In the genomic region with DNA sequence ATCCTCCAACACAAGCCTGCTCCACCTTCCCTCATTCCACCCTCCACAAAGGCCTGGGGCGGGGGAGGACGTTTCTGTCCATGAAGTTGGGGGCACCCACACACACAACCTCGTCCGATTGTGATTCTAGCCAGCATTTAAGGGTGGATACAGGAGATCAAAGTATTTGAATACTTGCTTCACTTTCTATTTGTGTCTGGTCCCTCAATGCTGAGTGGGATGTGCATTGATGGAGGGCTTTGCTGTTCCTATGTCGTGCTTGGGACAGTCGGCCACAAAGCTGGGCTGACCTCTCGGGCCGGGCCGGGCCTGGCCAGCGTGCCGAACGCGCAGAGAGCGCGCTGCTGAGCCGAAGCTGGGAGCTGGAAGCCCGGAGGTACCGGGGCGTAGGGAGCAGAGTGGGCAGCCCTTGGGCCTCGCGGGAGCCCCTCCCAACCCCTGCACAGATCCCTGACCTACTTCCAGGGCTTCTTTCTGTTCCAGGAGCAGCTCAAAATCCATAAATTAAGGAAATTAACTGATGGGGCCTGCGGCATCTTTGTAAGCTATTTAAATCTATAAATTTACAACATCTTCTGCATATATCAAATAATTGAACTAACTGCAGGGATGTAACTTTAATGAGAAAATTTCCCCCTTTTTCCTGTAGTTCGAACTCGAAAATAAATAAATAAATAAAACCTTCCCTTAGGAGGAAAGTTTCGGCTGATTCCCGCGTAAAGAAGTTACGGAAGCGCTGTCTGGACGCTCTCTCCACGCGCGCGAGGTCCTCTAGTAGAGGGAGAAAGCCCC, we compare ENCODE assay signal across 8 cellular contexts. TPM values are rescaled to one million over a fixed set of nuclear protein-coding genes. Genes with fewer than 3 reads are reported as not detected.
DNase-seq lines count a peak whose midpoint lies in the region; TF ChIP-seq lines count a peak whose summit lies in the region.

No MANE protein-coding gene starts in this region.

- H3K36me3 ChIP-seq in ascending aorta (no peaks in the 10 kb centered on the region), Karpas-422 (ENCODE audit: insufficient read depth, low read length) (no peaks in the 10 kb centered on the region)

- H3K9me3 Mint-ChIP-seq in immature natural killer cell, result no peaks in the 10 kb centered on the region

- peak; percentile 70 for DNase-seq in NCI-H1694 treated with DMSO at 0.1 percent for 48 hours (lab: John Stamatoyannopoulos, UW)
- no peak for DNase-seq in NCI-H1694 (lab: John Stamatoyannopoulos, UW)
- DNase-seq in ascending aorta (ENCODE audit: low spot score in 2 of 2), result no peak
- no peak for DNase-seq in immature natural killer cell
- DNase-seq in substantia nigra (lab: John Stamatoyannopoulos, UW), result peak in 3 of 49 donors; percentile 8 to 14 (median 11)
- DNase-seq in Karpas-422, result no peak
- DNase-seq in germinal center (ENCODE audit: low spot score), result no peak
- no peak for DNase-seq in NOMO-1 treated with dmso at 0.1 percent for 144 hours (lab: John Stamatoyannopoulos, UW; ENCODE audit: unreplicated experiment)

- H3K9me2 ChIP-seq in Karpas-422 (replicated peaks; ENCODE audit: insufficient read depth, low read length), result no peaks in the 10 kb centered on the region

- H3K4me2 ChIP-seq in Karpas-422 (ENCODE audit: low read depth, low read length, poor library complexity, severe bottlenecking), result no peak overlapping the region

- intact Hi-C loops in ascending aorta (cut with DNase I), result loop anchor here (1.0 to 10.0 kb wide), 7 partner anchors 16 to 1470 kb away; a partner anchor contains a TSS

- TF ChIP-seq CTCF in ascending aorta (IDR thresholded peaks at IDR 0.05), result no peak

- no peak overlapping the region for H3K9ac ChIP-seq in Karpas-422 (ENCODE audit: low read length)

- H3K27me3 Mint-ChIP-seq in immature natural killer cell (ENCODE audit: low read depth in 3 of 3), result peaks cover 3 to 11% (median 11%) of the 10 kb centered on the region in 3 donors

- H3K9me3 ChIP-seq in ascending aorta, result no peaks in the 10 kb centered on the region
- no peaks in the 10 kb centered on the region for H3K9me3 ChIP-seq in Karpas-422 (ENCODE audit: low read length)

- no peaks in the 10 kb centered on the region for H3K79me2 ChIP-seq in Karpas-422 (ENCODE audit: low read length)

- peak overlapping the region; percentile 50 to 78 (median 56) for H3K4me3 Mint-ChIP-seq in immature natural killer cell

- no peak overlapping the region for H2AFZ ChIP-seq in Karpas-422 (ENCODE audit: low read length)

- no peak overlapping the region for H3K27ac Mint-ChIP-seq in immature natural killer cell

- peak overlapping the region; percentile 93 to 96 for H3K27ac ChIP-seq in ascending aorta
- peak overlapping the region; percentile 35 for H3K27ac ChIP-seq in substantia nigra (ENCODE audit: low read depth, low read length, poor library complexity, severe bottlenecking)
- H3K27ac ChIP-seq in Karpas-422 (ENCODE audit: low read length), result no peak overlapping the region

- H4K20me1 ChIP-seq in Karpas-422 (ENCODE audit: insufficient read depth, low read depth, low read length), result no peaks in the 10 kb centered on the region

- H3K4me3 ChIP-seq in ascending aorta (peak overlapping the region; percentile 77 to 93), Karpas-422 (ENCODE audit: low read length) (no peak overlapping the region)

- H3K36me3 Mint-ChIP-seq in immature natural killer cell, result no peaks in the 10 kb centered on the region

- H3K27me3 ChIP-seq in ascending aorta (no peaks in the 10 kb centered on the region), Karpas-422 (ENCODE audit: low read length) (no peaks in the 10 kb centered on the region)

- peaks cover 0 to 6% of the 10 kb centered on the region in 2 donors for H3K4me1 Mint-ChIP-seq in immature natural killer cell

- peaks cover 4 to 6% of the 10 kb centered on the region in 2 donors for H3K4me1 ChIP-seq in ascending aorta
- H3K4me1 ChIP-seq in Karpas-422 (ENCODE audit: low read length), result no peaks in the 10 kb centered on the region

RNA-seq across cellular contexts. Expression of a gene that starts 1.9 kb away (rescaled TPM):
- 57.3 TPM for total RNA-seq in ascending aorta
- polyA plus RNA-seq in immature natural killer cell, result not detected
- total RNA-seq in Karpas-422 (2014; rRNA removed; shearing (Covaris generic); ENCODE audit: low replicate concordance), result not detected in 2 replicates

Comparison
In these comparisons a context has a peak if more than half of its experiments do, and no peak if none do; other contexts are left out.
1. RNA of a gene that starts 1.9 kb away (total RNA-seq): 57.3 TPM in ascending aorta (single experiment); not detected in Karpas-422; every median in the first group is over 10 times any median in the second.